ENCODE assay signal across 17 cellular contexts in the genomic region with DNA sequence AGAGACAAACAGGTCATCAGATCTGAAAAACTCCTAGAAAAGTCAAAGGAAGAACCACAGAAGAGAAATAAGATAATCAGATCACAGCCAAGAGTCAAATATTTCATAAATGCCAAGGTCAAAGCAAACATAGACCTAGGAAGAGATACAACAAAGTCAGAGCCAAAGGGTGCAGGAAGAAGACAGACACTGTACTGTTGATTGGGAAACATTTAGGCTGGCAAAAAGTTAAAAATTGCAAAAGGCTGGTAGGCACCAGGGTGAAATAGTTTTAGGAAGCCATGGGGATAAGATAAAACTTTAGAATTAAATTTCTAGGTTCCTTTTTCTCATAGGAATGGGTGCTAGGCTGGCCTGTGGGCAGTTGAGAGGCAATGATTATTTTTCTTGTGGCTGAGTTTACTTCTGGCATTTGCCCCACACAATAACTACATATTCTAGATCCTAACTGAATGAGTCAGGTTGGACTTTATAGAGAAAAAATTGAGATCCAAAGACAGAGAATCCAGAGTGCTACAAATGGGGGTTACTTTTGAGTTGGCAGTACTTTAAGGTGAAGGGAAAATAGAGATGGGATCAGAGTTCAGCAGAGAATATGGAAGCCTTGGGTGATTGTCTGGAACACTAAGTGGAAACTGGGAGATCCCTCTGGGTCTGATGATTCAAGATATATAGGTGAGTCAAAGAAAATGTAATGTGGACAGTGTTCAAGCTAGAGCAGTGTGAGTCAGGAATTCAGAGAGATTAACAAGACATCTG.
A peak's percentile ranks its signal among the peaks of the same experiment; 100 is the strongest.
DNase-seq lines count a peak whose midpoint lies in the region; ATAC-seq, FAIRE-seq and TF ChIP-seq lines count a peak whose summit lies in the region.
"Had no signal": no experiment of that assay in that cellular context is flagged by ENCODE, and none has a peak within 500 bp of the region (broad histone marks: within the 10 kb centered on the region; RNA-seq: fewer than 3 reads in every experiment).

No MANE protein-coding gene starts in this region.

- peak overlapping the region; percentile 89 for H3K27ac ChIP-seq in SJSA1
- H3K27ac ChIP-seq in pancreas = no peak overlapping the region

- no peak for ATAC-seq in pancreas
- ATAC-seq: stimulated activated effector memory CD8-positive, alpha-beta T cell treated with anti-CD3 and anti-CD28 coated beads, Interleukin-12 subunit alpha, Interleukin-12 subunit beta, amount 100 ng/mL, for 72 hours had no signal

- H3K9me3 ChIP-seq in SJSA1 (replicated peaks) (no peaks in the 10 kb centered on the region), pancreas (no peaks in the 10 kb centered on the region)

- no peak for FAIRE-seq in pancreas (lab: Jason Lieb, UNC)

- no peak for TF ChIP-seq CTCF in osteocyte (IDR thresholded peaks at IDR 0.05)
- TF ChIP-seq CTCF in pancreas (IDR thresholded peaks at IDR 0.05) = no peak

- no peaks in the 10 kb centered on the region for H3K36me3 Mint-ChIP-seq in osteocyte (ENCODE audit: unreplicated experiment)
- H3K36me3 Mint-ChIP-seq: CD14-positive monocyte; stimulated activated effector memory CD8-positive, alpha-beta T cell treated with anti-CD3 and anti-CD28 coated beads, Interleukin-12 subunit alpha, Interleukin-12 subunit beta, amount 100 ng/mL, for 72 hours had no signal

- DNase-seq in EL (peak; percentile 84), SJSA1 (ENCODE audit: low read depth in 1 of 2, low spot score in 2 of 2) (peak; percentile 58 to 90), fibroblast of gingiva (ENCODE audit: low read depth) (peak; percentile 78), osteocyte (ENCODE audit: extremely low spot score, unreplicated experiment) (no peak), cerebellar cortex (ENCODE audit: low spot score) (no peak), pancreas (no peak), KG1 (lab: John Stamatoyannopoulos, UW) (no peak)
- DNase-seq in activated CD4-positive, alpha-beta T cell treated with anti-CD3 and anti-CD28 coated beads for 48 hours = no peak
- DNase-seq: activated B cell treated with CpG ODN at 0.5 μM for 24 hours; activated T-cell treated with anti-CD3 and anti-CD28 coated beads for 4 hours; amygdala; NCI-H1694; SHP77 treated with DMSO at 0.1 percent for 48 hours; stimulated activated CD4-positive, alpha-beta T cell treated with anti-CD3 and anti-CD28 coated beads, Interleukin-2, amount 100 ng/mL, for 48 hours had no signal

- intact Hi-C loops in pancreas (cut with DNase I) = no loop called here

- H3K4me1 ChIP-seq in SJSA1 (replicated peaks) = peaks cover 58% of the 10 kb centered on the region
- H3K4me1 ChIP-seq in pancreas = no peaks in the 10 kb centered on the region

- H3K4me3 Mint-ChIP-seq in osteocyte (ENCODE audit: unreplicated experiment) = no peak overlapping the region
- H3K4me3 Mint-ChIP-seq: activated B cell treated with CpG ODN at 0.5 μM for 24 hours; CD14-positive monocyte; stimulated activated effector memory CD8-positive, alpha-beta T cell treated with anti-CD3 and anti-CD28 coated beads, Interleukin-12 subunit alpha, Interleukin-12 subunit beta, amount 100 ng/mL, for 72 hours had no signal

- H3K4me3 ChIP-seq in SJSA1 (no peak overlapping the region), pancreas (no peak overlapping the region)

- peak overlapping the region; percentile 66 for H3K27ac Mint-ChIP-seq in osteocyte (ENCODE audit: unreplicated experiment)
- H3K27ac Mint-ChIP-seq: activated B cell treated with CpG ODN at 0.5 μM for 24 hours; CD14-positive monocyte; progenitor cell of endocrine pancreas; stimulated activated effector memory CD8-positive, alpha-beta T cell treated with anti-CD3 and anti-CD28 coated beads, Interleukin-12 subunit alpha, Interleukin-12 subunit beta, amount 100 ng/mL, for 72 hours had no signal

- H3K27me3 Mint-ChIP-seq in osteocyte (ENCODE audit: unreplicated experiment) = no peaks in the 10 kb centered on the region
- H3K27me3 Mint-ChIP-seq: activated B cell treated with CpG ODN at 0.5 μM for 24 hours had no signal

- H3K4me1 Mint-ChIP-seq in osteocyte (ENCODE audit: unreplicated experiment) = peaks cover 79% of the 10 kb centered on the region
- H3K4me1 Mint-ChIP-seq: activated B cell treated with CpG ODN at 0.5 μM for 24 hours; CD14-positive monocyte; stimulated activated effector memory CD8-positive, alpha-beta T cell treated with anti-CD3 and anti-CD28 coated beads, Interleukin-12 subunit alpha, Interleukin-12 subunit beta, amount 100 ng/mL, for 72 hours had no signal

- H3K27me3 ChIP-seq in SJSA1 (replicated peaks) (no peaks in the 10 kb centered on the region), pancreas (no peaks in the 10 kb centered on the region)

- H3K36me3 ChIP-seq in SJSA1 (no peaks in the 10 kb centered on the region), pancreas (no peaks in the 10 kb centered on the region)

- H3K9me3 Mint-ChIP-seq in osteocyte (ENCODE audit: unreplicated experiment) = peaks cover 4% of the 10 kb centered on the region
- H3K9me3 Mint-ChIP-seq: activated B cell treated with CpG ODN at 0.5 μM for 24 hours had no signal

Comparison
In these comparisons a context has a peak if more than half of its experiments do, and no peak if none do; other contexts are left out.
1. DNase-seq: peak in EL (single experiment), SJSA1 (2 of 2) and fibroblast of gingiva (single experiment); none in osteocyte (single experiment), cerebellar cortex (single experiment), pancreas (0 of 6), KG1 (single experiment) and activated CD4-positive, alpha-beta T cell treated with anti-CD3 and anti-CD28 coated beads for 48 hours (single experiment).